Comparison of ENCODE assay signal across 9 cellular contexts in the genomic region with DNA sequence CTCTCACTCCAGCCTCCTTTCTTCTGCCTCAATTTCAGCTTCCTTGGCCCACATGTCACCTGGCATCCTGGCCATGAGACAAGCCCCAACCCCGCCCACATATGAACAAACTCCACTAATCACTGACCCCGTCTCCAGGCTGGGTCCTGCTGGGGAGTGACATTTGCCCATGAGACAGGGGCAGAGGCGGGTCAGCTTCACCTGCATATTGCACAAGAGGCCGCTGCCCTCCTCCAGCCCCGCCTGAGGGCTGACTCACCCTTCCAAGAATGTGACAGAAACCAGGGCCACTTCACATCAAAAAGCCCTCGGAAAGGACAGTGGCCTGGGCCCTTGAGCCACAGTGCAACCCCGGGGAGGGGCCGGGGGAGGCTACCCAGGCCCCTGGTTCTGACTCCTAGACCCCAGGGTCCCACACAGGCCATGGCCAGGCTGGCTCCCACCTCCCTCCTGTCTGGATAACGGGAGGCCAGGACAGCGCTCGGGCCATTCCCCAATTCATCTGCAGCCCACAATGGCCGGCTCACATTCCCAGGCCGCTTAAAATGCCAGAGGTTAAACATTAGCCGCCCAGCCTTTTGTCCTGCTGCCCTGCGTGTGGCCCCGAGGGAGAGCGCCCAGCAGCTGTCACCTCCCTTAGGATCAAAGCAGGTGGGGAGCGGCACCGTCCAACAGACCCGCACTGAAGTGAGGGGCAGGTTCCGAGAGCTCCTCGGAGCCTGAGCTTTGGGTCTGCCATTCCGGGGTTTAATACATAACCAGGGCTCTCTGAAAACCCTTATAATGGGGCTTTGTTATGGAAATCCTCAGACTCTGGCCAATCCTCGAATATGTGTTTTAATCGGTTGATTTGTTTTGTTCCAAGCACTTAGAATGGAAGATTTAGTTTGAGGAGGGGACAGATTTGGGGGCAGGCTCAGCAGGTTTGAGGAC. TPM values are rescaled to one million over a fixed set of nuclear protein-coding genes. Genes with fewer than 3 reads are reported as not detected.
DNase-seq lines count a peak whose midpoint lies in the region; ATAC-seq and TF ChIP-seq lines count a peak whose summit lies in the region.
"Had no signal": no experiment of that assay in that cellular context is flagged by ENCODE, and none has a peak within 500 bp of the region (broad histone marks: within the 10 kb centered on the region; RNA-seq: fewer than 3 reads in every experiment).

No MANE protein-coding gene starts in this region.

- H3K4me1 ChIP-seq in Peyer's patch (peaks cover 0 to 42% (median 0%) of the 10 kb centered on the region in 4 donors), prostate gland (replicated peaks) (peaks cover 21% of the 10 kb centered on the region)

- DNase-seq in GM03348 (ENCODE audit: low spot score), result peak; percentile 64
- DNase-seq in Peyer's patch, result peak in 2 of 3 donors; percentile 78 to 89
- DNase-seq in left ventricle myocardium superior, result peak; percentile 26
- DNase-seq in prostate gland (ENCODE audit: low spot score), result no peak
- DNase-seq in NCI-H526 (lab: John Stamatoyannopoulos, UW), result no peak
- no peak for DNase-seq in NCI-H1417 (lab: John Stamatoyannopoulos, UW)
- DNase-seq in cerebellum (ENCODE audit: low spot score), result no peak
- DNase-seq: activated CD8-positive, alpha-beta memory T cell treated with anti-CD3 and anti-CD28 coated beads, Interleukin-2, amount 50 U/mL, for 48 hours had no signal

- H3K27ac ChIP-seq in Peyer's patch (peak overlapping the region in 1 of 4 donors; percentile 75), prostate gland (peak overlapping the region; percentile 46 to 61)

- H3K4me3 ChIP-seq in Peyer's patch (no peak overlapping the region), prostate gland (no peak overlapping the region)

- TF ChIP-seq CTCF in Peyer's patch (IDR thresholded peaks at IDR 0.05), result no peak
- TF ChIP-seq CTCF in prostate gland (IDR thresholded peaks at IDR 0.05), result no peak

- no peak for TF ChIP-seq POLR2A in Peyer's patch (IDR thresholded peaks at IDR 0.05)
- TF ChIP-seq POLR2A in prostate gland (IDR thresholded peaks at IDR 0.05), result peak; percentile 33

- WGBS in prostate gland, result 60% methylated on average over 25 of the region's 25 CpGs

- H3K27me3 ChIP-seq in Peyer's patch (no peaks in the 10 kb centered on the region), prostate gland (replicated peaks; ENCODE audit: insufficient read depth) (no peaks in the 10 kb centered on the region)

- peaks cover 0 to 8% (median 0%) of the 10 kb centered on the region in 4 donors for H3K9me3 ChIP-seq in Peyer's patch
- H3K9me3 ChIP-seq in prostate gland, result no peaks in the 10 kb centered on the region

- intact Hi-C loops in left ventricle myocardium superior (cut with micrococcal nuclease) (no loop called here), prostate gland (cut with DNase I) (no loop called here)

- H3K36me3 ChIP-seq in Peyer's patch (no peaks in the 10 kb centered on the region), prostate gland (no peaks in the 10 kb centered on the region)

- ATAC-seq in left ventricle myocardium superior (peak; percentile 87), HG02852 (IDR thresholded peaks at IDR 0.05; ENCODE audit: unreplicated experiment) (no peak)

RNA-seq across cellular contexts. Expression of a gene that starts 42.3 kb away (rescaled TPM):
- 100 to 1,000 TPM in 1 of 4 donors, 10 to 100 TPM in 3; 35.2 to 101 (median 83.3) TPM for total RNA-seq in Peyer's patch
- 44.0 TPM for total RNA-seq in left ventricle myocardium superior
- total RNA-seq in prostate gland, result 10 to 100 TPM; 35.1 to 52.9 TPM
- total RNA-seq in cerebellum, result 41.6 TPM

Comparison
In these comparisons a context has a peak if more than half of its experiments do, and no peak if none do; other contexts are left out.
1. DNase-seq: peak in GM03348 (single experiment), Peyer's patch (2 of 3) and left ventricle myocardium superior (single experiment); none in prostate gland (single experiment), NCI-H526 (0 of 2), NCI-H1417 (0 of 3) and cerebellum (single experiment).